Comparison of ENCODE assay signal across 1 cellular context in the genomic region with DNA sequence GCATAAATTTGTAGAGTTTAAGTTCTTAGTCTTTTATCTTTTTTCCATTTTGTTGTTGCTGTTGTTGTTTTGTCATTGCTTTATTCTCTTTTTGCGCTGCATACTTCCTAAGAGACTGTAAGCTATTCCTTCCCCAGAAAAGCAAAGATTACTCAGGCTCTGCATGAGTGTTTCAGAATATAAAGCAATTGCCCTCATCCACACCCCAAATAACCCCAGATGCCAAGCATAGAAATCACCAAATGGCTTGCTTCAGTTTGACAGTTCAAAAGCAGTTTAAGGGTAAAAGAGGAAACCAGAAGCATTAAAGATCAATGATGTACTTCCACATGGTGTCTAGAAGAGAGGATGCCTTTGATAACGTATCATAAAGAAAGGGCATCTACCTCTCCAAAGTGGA.
TF ChIP-seq lines count a peak whose summit lies in the region.

No MANE protein-coding gene starts in this region.

TF ChIP-seq in SK-N-SH treated with all-trans-retinoic acid at 6 μM for 48 hours, 23 proteins besides CTCF, POLR2A, EP300 and RAD21 (continued from another document):
- TF ChIP-seq, protein P1, sequence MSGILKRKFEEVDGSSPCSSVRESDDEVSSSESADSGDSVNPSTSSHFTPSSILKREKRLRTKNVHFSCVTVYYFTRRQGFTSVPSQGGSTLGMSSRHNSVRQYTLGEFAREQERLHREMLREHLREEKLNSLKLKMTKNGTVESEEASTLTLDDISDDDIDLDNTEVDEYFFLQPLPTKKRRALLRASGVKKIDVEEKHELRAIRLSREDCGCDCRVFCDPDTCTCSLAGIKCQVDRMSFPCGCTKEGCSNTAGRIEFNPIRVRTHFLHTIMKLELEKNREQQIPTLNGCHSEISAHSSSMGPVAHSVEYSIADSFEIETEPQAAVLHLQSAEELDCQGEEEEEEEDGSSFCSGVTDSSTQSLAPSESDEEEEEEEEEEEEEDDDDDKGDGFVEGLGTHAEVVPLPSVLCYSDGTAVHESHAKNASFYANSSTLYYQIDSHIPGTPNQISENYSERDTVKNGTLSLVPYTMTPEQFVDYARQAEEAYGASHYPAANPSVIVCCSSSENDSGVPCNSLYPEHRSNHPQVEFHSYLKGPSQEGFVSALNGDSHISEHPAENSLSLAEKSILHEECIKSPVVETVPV (CRISPR knock-in tag; IDR thresholded peaks at IDR 0.05), result no peak
- TF ChIP-seq BACH2 (CRISPR knock-in tag; IDR thresholded peaks at IDR 0.05; ENCODE audit: borderline replicate concordance), result no peak
- no peak for TF ChIP-seq OSR1 (CRISPR knock-in tag; IDR thresholded peaks at IDR 0.05)
- no peak for TF ChIP-seq CSDC2 (CRISPR knock-in tag; IDR thresholded peaks at IDR 0.05)
TF ChIP-seq in SK-N-SH treated with all-trans-retinoic acid at 6 μM for 48 hours: peak in this region for 0.
